In genomic region chr7:155490697-155491628, GRCh38 we compare ENCODE assay signal across 8 cellular contexts.
DNase-seq lines count a peak whose midpoint lies in the region; ATAC-seq lines count a peak whose summit lies in the region.

No MANE protein-coding gene starts in this region.

- peaks cover 65% of the 10 kb centered on the region for H3K27me3 Mint-ChIP-seq in activated naive CD4-positive, alpha-beta T cell treated with anti-CD3 and anti-CD28 coated beads, Interleukin-2, amount 10 ng/mL, durations not matched to agents 7 days and 5 days

- H3K27ac Mint-ChIP-seq in activated naive CD4-positive, alpha-beta T cell treated with anti-CD3 and anti-CD28 coated beads, Interleukin-2, amount 10 ng/mL, durations not matched to agents 7 days and 5 days, result peak overlapping the region; percentile 81

- peak overlapping the region; percentile 70 for H3K4me3 Mint-ChIP-seq in activated naive CD4-positive, alpha-beta T cell treated with anti-CD3 and anti-CD28 coated beads, Interleukin-2, amount 10 ng/mL, durations not matched to agents 7 days and 5 days

- peaks cover 2% of the 10 kb centered on the region for H3K36me3 Mint-ChIP-seq in activated naive CD4-positive, alpha-beta T cell treated with anti-CD3 and anti-CD28 coated beads, Interleukin-2, amount 10 ng/mL, durations not matched to agents 7 days and 5 days

- H3K4me1 Mint-ChIP-seq in activated naive CD4-positive, alpha-beta T cell treated with anti-CD3 and anti-CD28 coated beads, Interleukin-2, amount 10 ng/mL, durations not matched to agents 7 days and 5 days, result peaks cover 29% of the 10 kb centered on the region

- peak; percentile 96 for ATAC-seq in HG03196 (IDR thresholded peaks at IDR 0.05; ENCODE audit: unreplicated experiment)

- peaks cover 2% of the 10 kb centered on the region for H3K9me3 Mint-ChIP-seq in activated naive CD4-positive, alpha-beta T cell treated with anti-CD3 and anti-CD28 coated beads, Interleukin-2, amount 10 ng/mL, durations not matched to agents 7 days and 5 days

- CTCF ChIA-PET in activated naive CD4-positive, alpha-beta T cell treated with anti-CD3 and anti-CD28 coated beads, Interleukin-2, amount 10 ng/mL, durations not matched to agents 7 days and 5 days (lab: Charles Lee), result no interaction called here

- DNase-seq in CD1c-positive myeloid dendritic cell (ENCODE audit: extremely low spot score) (peak; percentile 32), GM19238 (ENCODE audit: insufficient read length, low spot score) (peak; percentile 77), iPS-NIHi7 (ENCODE audit: extremely low spot score) (peak; percentile 82), NOMO-1 treated with dmso at 0.1 percent for 144 hours (lab: John Stamatoyannopoulos, UW; ENCODE audit: unreplicated experiment) (no peak)
- DNase-seq in activated naive CD4-positive, alpha-beta T cell treated with anti-CD3 and anti-CD28 coated beads, Interleukin-2, amount 10 ng/mL, durations not matched to agents 7 days and 5 days, result peak; percentile 62
- peak in 2 of 3 donors; percentile 19 to 28 for DNase-seq in stimulated activated CD4-positive, alpha-beta T cell treated with anti-CD3 and anti-CD28 coated beads, Interleukin-12 subunit alpha, Interleukin-12 subunit beta, amount 100 ng/mL, for 48 hours (ENCODE audit: low read depth in 2 of 3, low spot score in 1 of 3)
- DNase-seq in activated effector memory CD4-positive, alpha-beta T cell treated with anti-CD3 and anti-CD28 coated beads, Interleukin-2, amount 50 U/mL, for 16 hours, result no peak

Comparison
In these comparisons a context has a peak if more than half of its experiments do, and no peak if none do; other contexts are left out.
1. DNase-seq: peak in CD1c-positive myeloid dendritic cell (single experiment), GM19238 (single experiment), activated naive CD4-positive, alpha-beta T cell treated with anti-CD3 and anti-CD28 coated beads, Interleukin-2, amount 10 ng/mL, durations not matched to agents 7 days and 5 days (single experiment), iPS-NIHi7 (single experiment) and stimulated activated CD4-positive, alpha-beta T cell treated with anti-CD3 and anti-CD28 coated beads, Interleukin-12 subunit alpha, Interleukin-12 subunit beta, amount 100 ng/mL, for 48 hours (2 of 3); none in NOMO-1 treated with dmso at 0.1 percent for 144 hours (single experiment) and activated effector memory CD4-positive, alpha-beta T cell treated with anti-CD3 and anti-CD28 coated beads, Interleukin-2, amount 50 U/mL, for 16 hours (single experiment).